Comparison of ENCODE assay signal across 20 cellular contexts in genomic region chr15:68073576-68074288, GRCh38. TPM values are rescaled to one million over a fixed set of nuclear protein-coding genes. Genes with fewer than 3 reads are reported as not detected.
DNase-seq lines count a peak whose midpoint lies in the region; ATAC-seq, FAIRE-seq and TF ChIP-seq lines count a peak whose summit lies in the region.
"Had no signal": no experiment of that assay in that cellular context is flagged by ENCODE, and none has a peak within 500 bp of the region (broad histone marks: within the 10 kb centered on the region; RNA-seq: fewer than 3 reads in every experiment).

No MANE protein-coding gene starts in this region.

- no peaks in the 10 kb centered on the region for H3K9me3 Mint-ChIP-seq in activated naive CD4-positive, alpha-beta T cell treated with anti-CD3 and anti-CD28 coated beads, Interleukin-2, amount 50 U/mL, for 24 hours
- no peaks in the 10 kb centered on the region for H3K9me3 Mint-ChIP-seq in memory B cell
- H3K9me3 Mint-ChIP-seq: CD14-positive monocyte, IgD-negative memory B cell had no signal

- no peaks in the 10 kb centered on the region for H3K9me2 ChIP-seq in hepatocyte (replicated peaks; ENCODE audit: insufficient read depth)

- TF ChIP-seq CTCF in hepatocyte (IDR thresholded peaks at IDR 0.05; ENCODE audit: poor library complexity) = no peak

- H3K4me3 Mint-ChIP-seq in activated naive CD4-positive, alpha-beta T cell treated with anti-CD3 and anti-CD28 coated beads, Interleukin-2, amount 50 U/mL, for 24 hours = peak overlapping the region; percentile 24
- peak overlapping the region; percentile 25 for H3K4me3 Mint-ChIP-seq in T-helper 17 cell
- H3K4me3 Mint-ChIP-seq in memory B cell = no peak overlapping the region
- H3K4me3 Mint-ChIP-seq: CD14-positive monocyte had no signal

- H3K4me1 ChIP-seq in hepatocyte (ENCODE audit: insufficient read depth) = peaks cover 15% of the 10 kb centered on the region

- H3K27me3 ChIP-seq in hepatocyte = no peaks in the 10 kb centered on the region
- H3K27me3 ChIP-seq: MG63 had no signal

- 95% methylated on average over 6 of the region's 6 CpGs for WGBS in hepatocyte (ENCODE audit: low lambda C conversion rate, missing lambda C conversion rate)

- H3K36me3 Mint-ChIP-seq in activated naive CD4-positive, alpha-beta T cell treated with anti-CD3 and anti-CD28 coated beads, Interleukin-2, amount 50 U/mL, for 24 hours = peaks cover 7% of the 10 kb centered on the region
- H3K36me3 Mint-ChIP-seq in T-helper 17 cell (ENCODE audit: low read depth) = peaks cover 2% of the 10 kb centered on the region
- H3K36me3 Mint-ChIP-seq in memory B cell = peaks cover 17% of the 10 kb centered on the region

- no peak overlapping the region for H2AFZ ChIP-seq in hepatocyte

- peaks cover 77% of the 10 kb centered on the region for H3K4me1 Mint-ChIP-seq in activated naive CD4-positive, alpha-beta T cell treated with anti-CD3 and anti-CD28 coated beads, Interleukin-2, amount 50 U/mL, for 24 hours
- H3K4me1 Mint-ChIP-seq in T-helper 17 cell (peaks cover 62% of the 10 kb centered on the region), memory B cell (peaks cover 49% of the 10 kb centered on the region)

- no peak for DNase-seq in activated naive CD4-positive, alpha-beta T cell (lab: John Stamatoyannopoulos, UW)
- DNase-seq in T-helper 17 cell (no peak), memory B cell (ENCODE audit: low spot score in 2 of 2) (no peak), urothelium cell line (ENCODE audit: low spot score) (no peak), hepatocyte (ENCODE audit: low spot score) (no peak)
- DNase-seq: 8988T, GF-D8, Kasumi-1, MG63, NCI-H1048, NCI-H1436, NCI-H1930, NCI-H226, NCI-H524 treated with DMSO at 0.1 percent for 48 hours had no signal

- no peaks in the 10 kb centered on the region for H3K27me3 Mint-ChIP-seq in activated naive CD4-positive, alpha-beta T cell treated with anti-CD3 and anti-CD28 coated beads, Interleukin-2, amount 50 U/mL, for 24 hours
- H3K27me3 Mint-ChIP-seq in T-helper 17 cell = no peaks in the 10 kb centered on the region
- H3K27me3 Mint-ChIP-seq in memory B cell = no peaks in the 10 kb centered on the region
- H3K27me3 Mint-ChIP-seq: IgD-negative memory B cell had no signal

- H3K4me2 ChIP-seq in hepatocyte = no peak overlapping the region

- H3K4me3 ChIP-seq in hepatocyte = no peak overlapping the region
- H3K4me3 ChIP-seq: MG63 had no signal

- no peaks in the 10 kb centered on the region for H3K36me3 ChIP-seq in hepatocyte (replicated peaks; ENCODE audit: insufficient read depth, low read depth)
- H3K36me3 ChIP-seq: MG63 had no signal

- peaks cover 73% of the 10 kb centered on the region for H4K20me1 ChIP-seq in hepatocyte (ENCODE audit: insufficient read depth, poor library complexity, severe bottlenecking)

- no peaks in the 10 kb centered on the region for H3K9me3 ChIP-seq in T-helper 17 cell (ENCODE audit: control insufficient read depth, low read length, poor library complexity, severe bottlenecking)
- no peaks in the 10 kb centered on the region for H3K9me3 ChIP-seq in hepatocyte (ENCODE audit: low read depth)
- H3K9me3 ChIP-seq: MG63 had no signal

- H3K79me2 ChIP-seq in hepatocyte = peaks cover 98% of the 10 kb centered on the region

- ATAC-seq in T-helper 17 cell (no peak), memory B cell (ENCODE audit: low read depth) (no peak), HG03175 (IDR thresholded peaks at IDR 0.05; ENCODE audit: unreplicated experiment) (no peak), HG02642 (IDR thresholded peaks at IDR 0.05; ENCODE audit: poor library complexity, unreplicated experiment) (no peak)

- H3K27ac ChIP-seq in hepatocyte = no peak overlapping the region

- FAIRE-seq in urothelium cell line (lab: Jason Lieb, UNC) = peak; percentile 63
- FAIRE-seq: H54 had no signal

- peak overlapping the region; percentile 0 for H3K27ac Mint-ChIP-seq in activated naive CD4-positive, alpha-beta T cell treated with anti-CD3 and anti-CD28 coated beads, Interleukin-2, amount 50 U/mL, for 24 hours
- H3K27ac Mint-ChIP-seq in T-helper 17 cell (peak overlapping the region; percentile 17), memory B cell (peak overlapping the region; percentile 1)

RNA-seq across cellular contexts. Expression of gene PIAS1, which starts 19.6 kb away (rescaled TPM):
- total RNA-seq in T-helper 17 cell (10 to 100 TPM; 76.7 to 81.9 TPM), hepatocyte (22.6 and 31.3 TPM in 2 replicates)
- polyA plus RNA-seq in hepatocyte = 45.4 and 66.8 TPM in 2 replicates
